8 cellular contexts compared by ENCODE assay signal in the genomic region with DNA sequence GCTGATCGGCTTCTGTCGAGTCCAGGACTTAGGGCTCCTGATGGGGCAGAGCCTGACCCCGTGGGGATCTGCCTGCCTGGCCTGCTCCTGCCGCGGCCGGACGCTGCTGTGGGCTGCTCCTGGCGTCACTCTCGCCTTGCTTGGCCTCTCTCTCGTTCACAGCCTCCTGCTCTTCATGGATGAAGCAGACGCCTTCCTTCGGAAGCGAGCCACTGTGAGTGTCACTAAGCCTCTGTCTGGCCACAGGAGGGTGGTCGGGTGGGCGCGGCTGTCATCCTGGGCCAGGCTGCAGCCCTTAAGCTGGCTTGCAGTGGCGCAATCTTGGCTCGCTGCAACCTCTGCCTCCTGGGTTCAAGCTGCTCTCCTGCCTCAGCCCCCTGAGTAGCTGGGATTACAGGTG. TPM values are rescaled to one million over a fixed set of nuclear protein-coding genes. Genes with fewer than 3 reads are reported as not detected.
"Had no signal": no experiment of that assay in that cellular context is flagged by ENCODE, and none has a peak within 500 bp of the region (broad histone marks: within the 10 kb centered on the region; RNA-seq: fewer than 3 reads in every experiment).

No MANE protein-coding gene starts in this region.

- FAIRE-seq: H1, H54, HTR-8/SVneo had no signal

- H3K4me1 Mint-ChIP-seq: H9 had no signal

- DNase-seq: GM23248, H9, HCEC 1CT, IMR-90, KBM-7 had no signal

- H3K4me3 Mint-ChIP-seq: H9 had no signal

- H3K27ac ChIP-seq: GM23248 had no signal

- H3K4me3 ChIP-seq: GM23248 had no signal

- H3K9ac ChIP-seq: GM23248 had no signal

- H3K27ac Mint-ChIP-seq: H9 had no signal

- H2AFZ ChIP-seq: GM23248 had no signal

RNA-seq across cellular contexts. Expression of a gene that starts 38.2 kb away (rescaled TPM):
- total RNA-seq: GM23248, IMR-90 had no signal
- polyA plus RNA-seq: IMR-90 had no signal
